22 cellular contexts compared by ENCODE assay signal in genomic region chr1:235391879-235392278, GRCh38.
"Had no signal": no experiment of that assay in that cellular context is flagged by ENCODE, and none has a peak within 500 bp of the region (broad histone marks: within the 10 kb centered on the region; RNA-seq: fewer than 3 reads in every experiment).

No MANE protein-coding gene starts in this region.

- H3K4me2 ChIP-seq: hepatocyte had no signal

- ATAC-seq: left lung, lower lobe of right lung, pancreas, right cardiac atrium had no signal

- H3K9me3 ChIP-seq: lower lobe of right lung, pancreas, suprapubic skin, thyroid gland, uterus had no signal

- FAIRE-seq: islet of Langerhans, pancreas, small intestine had no signal

- DNase-seq: cortex of kidney; dorsolateral prefrontal cortex; effector CD8-positive, alpha-beta T cell; foreskin melanocyte; head of caudate nucleus; kidney glomerular epithelial cell; left lung; lower lobe of right lung; mesenchymal stem cell; naive B cell; occipital lobe; pancreas; right cardiac atrium; small intestine; stimulated activated CD4-positive, alpha-beta T cell treated with anti-CD3 and anti-CD28 coated beads, Interleukin-12 subunit alpha, Interleukin-12 subunit beta, amount 100 ng/mL, for 4 hours; stimulated activated naive CD4-positive, alpha-beta T cell treated with Interleukin-2 at 50 U/mL for 16 hours; thyroid gland; upper lobe of left lung; uterus had no signal

- H3K27ac ChIP-seq: dorsolateral prefrontal cortex, hepatocyte, left lung, lower lobe of right lung, pancreas, suprapubic skin, thyroid gland, upper lobe of left lung, uterus had no signal

- H3K36me3 ChIP-seq: left lung, lower lobe of right lung, pancreas, suprapubic skin, upper lobe of left lung, uterus had no signal

- H3K4me1 ChIP-seq: left lung, lower lobe of right lung, pancreas, suprapubic skin, upper lobe of left lung, uterus had no signal

- H3K4me3 ChIP-seq: dorsolateral prefrontal cortex, hepatocyte, left lung, lower lobe of right lung, pancreas, suprapubic skin, thyroid gland, upper lobe of left lung, uterus had no signal

- H3K27me3 ChIP-seq: dorsolateral prefrontal cortex, hepatocyte, left lung, pancreas, suprapubic skin, thyroid gland, upper lobe of left lung, uterus had no signal
